ENCODE assay signal across 2 cellular contexts in the genomic region with DNA sequence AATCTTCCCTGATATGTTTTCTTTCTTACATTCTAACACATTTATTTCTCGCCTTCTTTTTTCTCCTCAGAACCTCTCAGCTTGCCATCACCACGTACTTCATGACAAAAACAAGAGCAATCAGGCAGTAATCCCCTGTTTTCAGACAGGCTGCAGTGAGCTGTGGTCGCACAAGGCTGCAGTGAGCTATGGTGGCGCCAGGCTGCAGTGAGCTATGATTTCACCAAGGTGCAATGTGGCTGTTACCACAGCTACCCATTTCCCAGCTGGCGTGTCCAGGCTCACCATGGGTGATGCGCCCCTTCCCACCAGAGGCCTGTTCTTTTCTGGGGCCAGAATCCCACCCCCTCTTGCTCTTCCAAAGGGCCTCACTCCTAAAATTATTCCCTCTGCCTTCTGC.
TF ChIP-seq lines count a peak whose summit lies in the region.

No MANE protein-coding gene starts in this region.

TF ChIP-seq in IMR-90, 13 proteins besides CTCF, POLR2A, EP300 and RAD21:
- TF ChIP-seq NFE2L2 (IDR thresholded peaks at IDR 0.05; ENCODE audit: low read depth, low read length) (no peak), MAZ (IDR thresholded peaks at IDR 0.05; ENCODE audit: borderline replicate concordance, low read depth, low read length) (no peak), ELK1 (IDR thresholded peaks at IDR 0.05; ENCODE audit: borderline replicate concordance, low read depth, low read length) (no peak), CEBPB (IDR thresholded peaks at IDR 0.05; ENCODE audit: low read depth, low read length) (no peak), SMC3 (IDR thresholded peaks at IDR 0.05; ENCODE audit: low read depth, low read length) (no peak), MAFK (IDR thresholded peaks at IDR 0.05; ENCODE audit: low read depth, low read length) (no peak), RCOR1 (IDR thresholded peaks at IDR 0.05; ENCODE audit: insufficient replicate concordance, low read length) (no peak), FOS (IDR thresholded peaks at IDR 0.05; ENCODE audit: low read depth, low read length) (no peak), MXI1 (IDR thresholded peaks at IDR 0.05; ENCODE audit: borderline replicate concordance, low read depth, low read length) (no peak), BHLHE40 (IDR thresholded peaks at IDR 0.05; ENCODE audit: low read depth, low read length) (no peak), RFX5 (IDR thresholded peaks at IDR 0.05; ENCODE audit: low read depth, low read length) (no peak), CHD1 (IDR thresholded peaks at IDR 0.05; ENCODE audit: low read depth, low read length) (no peak)
- TF ChIP-seq, protein P1, sequence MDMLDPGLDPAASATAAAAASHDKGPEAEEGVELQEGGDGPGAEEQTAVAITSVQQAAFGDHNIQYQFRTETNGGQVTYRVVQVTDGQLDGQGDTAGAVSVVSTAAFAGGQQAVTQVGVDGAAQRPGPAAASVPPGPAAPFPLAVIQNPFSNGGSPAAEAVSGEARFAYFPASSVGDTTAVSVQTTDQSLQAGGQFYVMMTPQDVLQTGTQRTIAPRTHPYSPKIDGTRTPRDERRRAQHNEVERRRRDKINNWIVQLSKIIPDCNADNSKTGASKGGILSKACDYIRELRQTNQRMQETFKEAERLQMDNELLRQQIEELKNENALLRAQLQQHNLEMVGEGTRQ (IDR thresholded peaks at IDR 0.05; ENCODE audit: low read depth, low read length): no peak

TF ChIP-seq in SK-N-SH, 30 proteins besides CTCF, POLR2A, EP300 and RAD21:
- TF ChIP-seq, protein P1 (IDR thresholded peaks at IDR 0.05; ENCODE audit: borderline replicate concordance, low read depth, low read length): no peak
- TF ChIP-seq FOXJ3 (CRISPR knock-in tag; IDR thresholded peaks at IDR 0.05) (no peak), FOXM1 (IDR thresholded peaks at IDR 0.05; ENCODE audit: low read depth) (no peak), GATA2 (CRISPR knock-in tag; IDR thresholded peaks at IDR 0.05) (no peak), SMC3 (IDR thresholded peaks at IDR 0.05; ENCODE audit: low read depth, low read length) (no peak), SIN3A (IDR thresholded peaks at IDR 0.05; ENCODE audit: borderline replicate concordance, low read depth, low read length) (no peak), ZBTB33 (IDR thresholded peaks at IDR 0.05; ENCODE audit: borderline replicate concordance, low read depth) (no peak), JUND (IDR thresholded peaks at IDR 0.05) (no peak)
- TF ChIP-seq, protein P2, sequence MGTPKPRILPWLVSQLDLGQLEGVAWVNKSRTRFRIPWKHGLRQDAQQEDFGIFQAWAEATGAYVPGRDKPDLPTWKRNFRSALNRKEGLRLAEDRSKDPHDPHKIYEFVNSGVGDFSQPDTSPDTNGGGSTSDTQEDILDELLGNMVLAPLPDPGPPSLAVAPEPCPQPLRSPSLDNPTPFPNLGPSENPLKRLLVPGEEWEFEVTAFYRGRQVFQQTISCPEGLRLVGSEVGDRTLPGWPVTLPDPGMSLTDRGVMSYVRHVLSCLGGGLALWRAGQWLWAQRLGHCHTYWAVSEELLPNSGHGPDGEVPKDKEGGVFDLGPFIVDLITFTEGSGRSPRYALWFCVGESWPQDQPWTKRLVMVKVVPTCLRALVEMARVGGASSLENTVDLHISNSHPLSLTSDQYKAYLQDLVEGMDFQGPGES (IDR thresholded peaks at IDR 0.05; ENCODE audit: low read depth, low read length): no peak
- TF ChIP-seq, protein P3, sequence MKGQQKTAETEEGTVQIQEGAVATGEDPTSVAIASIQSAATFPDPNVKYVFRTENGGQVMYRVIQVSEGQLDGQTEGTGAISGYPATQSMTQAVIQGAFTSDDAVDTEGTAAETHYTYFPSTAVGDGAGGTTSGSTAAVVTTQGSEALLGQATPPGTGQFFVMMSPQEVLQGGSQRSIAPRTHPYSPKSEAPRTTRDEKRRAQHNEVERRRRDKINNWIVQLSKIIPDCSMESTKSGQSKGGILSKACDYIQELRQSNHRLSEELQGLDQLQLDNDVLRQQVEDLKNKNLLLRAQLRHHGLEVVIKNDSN (IDR thresholded peaks at IDR 0.05; ENCODE audit: borderline replicate concordance, low read depth): no peak
